Comparison of ENCODE assay signal across 8 cellular contexts in the genomic region with DNA sequence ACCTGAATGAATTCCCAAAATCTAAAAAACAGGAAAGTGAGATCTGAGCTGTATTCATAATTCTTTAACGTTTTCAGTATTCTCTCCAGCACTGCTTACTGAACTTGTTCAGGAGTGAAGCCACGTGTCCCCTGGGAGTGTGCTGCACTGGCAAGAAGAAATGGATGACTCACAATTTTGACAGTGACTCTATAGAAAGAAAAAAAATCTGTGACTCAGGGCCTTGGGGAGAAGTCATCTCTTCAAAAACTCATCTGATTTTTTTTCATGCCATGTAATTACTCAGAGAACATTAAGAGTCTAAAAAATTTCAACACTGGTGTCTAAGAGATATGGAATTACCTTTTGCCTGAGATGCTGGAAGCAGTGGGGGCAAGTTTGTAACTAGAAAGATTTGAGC. TPM values are rescaled to one million over a fixed set of nuclear protein-coding genes. Genes with fewer than 3 reads are reported as not detected.
DNase-seq lines count a peak whose midpoint lies in the region; ATAC-seq and TF ChIP-seq lines count a peak whose summit lies in the region.

No MANE protein-coding gene starts in this region.

- peaks cover 3% of the 10 kb centered on the region for H3K9me3 Mint-ChIP-seq in activated naive CD8-positive, alpha-beta T cell treated with anti-CD3 and anti-CD28 coated beads, Interleukin-2, amount 50 U/mL, for 24 hours
- no peaks in the 10 kb centered on the region for H3K9me3 Mint-ChIP-seq in activated naive CD8-positive, alpha-beta T cell treated with anti-CD3 and anti-CD28 coated beads for 36 hours

- H3K9ac ChIP-seq in fibroblast of lung (ENCODE audit: insufficient read depth, low read length) = no peak overlapping the region

- no peak overlapping the region for H3K27ac Mint-ChIP-seq in activated naive CD8-positive, alpha-beta T cell treated with anti-CD3 and anti-CD28 coated beads, Interleukin-2, amount 50 U/mL, for 24 hours
- H3K27ac Mint-ChIP-seq in activated naive CD8-positive, alpha-beta T cell treated with anti-CD3 and anti-CD28 coated beads for 36 hours = no peak overlapping the region

- no peak for TF ChIP-seq CTCF in fibroblast of lung (conservative IDR thresholded peaks at IDR 0.05 in 1 of 2, IDR thresholded peaks at IDR 0.05 in 1 of 2; ENCODE audit: low read depth in 1 of 2, low read length in 2 of 2)

- H3K4me3 ChIP-seq in fibroblast of lung (replicated peaks in 1 of 4; ENCODE audit: control extremely low read depth in 1 of 4, insufficient read depth in 1 of 4, low read depth in 3 of 4, low read length in 4 of 4) = no peak overlapping the region

- peaks cover 23% of the 10 kb centered on the region for H3K27me3 Mint-ChIP-seq in activated naive CD8-positive, alpha-beta T cell treated with anti-CD3 and anti-CD28 coated beads, Interleukin-2, amount 50 U/mL, for 24 hours
- H3K27me3 Mint-ChIP-seq in activated naive CD8-positive, alpha-beta T cell treated with anti-CD3 and anti-CD28 coated beads for 36 hours = peaks cover 21% of the 10 kb centered on the region

- no peaks in the 10 kb centered on the region for H3K36me3 ChIP-seq in fibroblast of lung (ENCODE audit: control insufficient read depth, insufficient read depth, low read length)

- no peaks in the 10 kb centered on the region for H3K9me3 ChIP-seq in fibroblast of lung (ENCODE audit: control insufficient read depth, insufficient read depth, low read depth, low read length)

- H2AFZ ChIP-seq in fibroblast of lung (ENCODE audit: low read length) = no peak overlapping the region

- no peak overlapping the region for H3K27ac ChIP-seq in fibroblast of lung (ENCODE audit: insufficient read depth, low read length)

- peak overlapping the region; percentile 62 for H3K4me2 ChIP-seq in fibroblast of lung (ENCODE audit: extremely low read depth, insufficient read depth, low read length)

- H3K27me3 ChIP-seq in fibroblast of lung (ENCODE audit: control insufficient read depth, insufficient read depth, low read length) = no peaks in the 10 kb centered on the region

- DNase-seq in activated naive CD8-positive, alpha-beta T cell treated with anti-CD3 and anti-CD28 coated beads, Interleukin-2, amount 50 U/mL, for 24 hours = no peak
- DNase-seq in activated naive CD8-positive, alpha-beta T cell treated with anti-CD3 and anti-CD28 coated beads for 36 hours = no peak
- DNase-seq in NCI-H446 treated with DMSO at 0.1 percent for 48 hours (lab: John Stamatoyannopoulos, UW) (peak; percentile 79), fibroblast of lung (ENCODE audit: low read depth in 2 of 2) (peak; percentile 90 to 95), stromal cell of bone marrow (ENCODE audit: low read depth) (peak; percentile 87), Kasumi-1 (lab: John Stamatoyannopoulos, UW) (no peak), cortex of kidney (lab: John Stamatoyannopoulos, UW) (no peak)
- DNase-seq in effector CD8-positive, alpha-beta T cell (lab: John Stamatoyannopoulos, UW) = no peak

- H4K20me1 ChIP-seq in fibroblast of lung (ENCODE audit: control insufficient read depth, extremely low read depth, insufficient read depth, low read length) = no peaks in the 10 kb centered on the region

- H3K79me2 ChIP-seq in fibroblast of lung (ENCODE audit: control insufficient read depth, insufficient read depth, low read length) = no peaks in the 10 kb centered on the region

- no peaks in the 10 kb centered on the region for H3K4me1 Mint-ChIP-seq in activated naive CD8-positive, alpha-beta T cell treated with anti-CD3 and anti-CD28 coated beads, Interleukin-2, amount 50 U/mL, for 24 hours
- no peaks in the 10 kb centered on the region for H3K4me1 Mint-ChIP-seq in activated naive CD8-positive, alpha-beta T cell treated with anti-CD3 and anti-CD28 coated beads for 36 hours

- ATAC-seq in activated naive CD8-positive, alpha-beta T cell treated with anti-CD3 and anti-CD28 coated beads, Interleukin-2, amount 50 U/mL, for 24 hours = peak; percentile 40

- H3K4me3 Mint-ChIP-seq in activated naive CD8-positive, alpha-beta T cell treated with anti-CD3 and anti-CD28 coated beads, Interleukin-2, amount 50 U/mL, for 24 hours = no peak overlapping the region
- no peak overlapping the region for H3K4me3 Mint-ChIP-seq in activated naive CD8-positive, alpha-beta T cell treated with anti-CD3 and anti-CD28 coated beads for 36 hours

- peaks cover 16% of the 10 kb centered on the region for H3K4me1 ChIP-seq in fibroblast of lung (ENCODE audit: control insufficient read depth, extremely low read depth, insufficient read depth, low read length)

- H3K36me3 Mint-ChIP-seq in activated naive CD8-positive, alpha-beta T cell treated with anti-CD3 and anti-CD28 coated beads, Interleukin-2, amount 50 U/mL, for 24 hours (ENCODE audit: low read depth) = no peaks in the 10 kb centered on the region
- no peaks in the 10 kb centered on the region for H3K36me3 Mint-ChIP-seq in activated naive CD8-positive, alpha-beta T cell treated with anti-CD3 and anti-CD28 coated beads for 36 hours

RNA-seq across cellular contexts. Expression of gene ANKEF1, which starts 39.7 kb away (rescaled TPM):
- total RNA-seq in activated naive CD8-positive, alpha-beta T cell treated with anti-CD3 and anti-CD28 coated beads for 36 hours = 1 to 10 TPM; 3.5 to 3.6 TPM
- total RNA-seq in fibroblast of lung = 2.3 and 3.5 TPM in 2 replicates
- 1.6 and 2.0 TPM in 2 replicates for polyA plus RNA-seq in fibroblast of lung
- polyA plus RNA-seq in fibroblast of lung (2012) = 1.3 and 1.5 TPM in 2 replicates
- polyA minus RNA-seq in fibroblast of lung (ENCODE audit: low replicate concordance) = 0.07 TPM in 1 of 2 replicates, not detected in the other

Comparison
In these comparisons a context has a peak if more than half of its experiments do, and no peak if none do; other contexts are left out.
1. DNase-seq: peak in NCI-H446 treated with DMSO at 0.1 percent for 48 hours (single experiment), fibroblast of lung (2 of 2) and stromal cell of bone marrow (single experiment); none in activated naive CD8-positive, alpha-beta T cell treated with anti-CD3 and anti-CD28 coated beads, Interleukin-2, amount 50 U/mL, for 24 hours (single experiment), activated naive CD8-positive, alpha-beta T cell treated with anti-CD3 and anti-CD28 coated beads for 36 hours (single experiment), Kasumi-1 (0 of 2), cortex of kidney (single experiment) and effector CD8-positive, alpha-beta T cell (single experiment).